In genomic region chr9:76341616-76342015, GRCh38 we compare ENCODE assay signal across 7 cellular contexts.
"Had no signal": no experiment of that assay in that cellular context is flagged by ENCODE, and none has a peak within 500 bp of the region (broad histone marks: within the 10 kb centered on the region; RNA-seq: fewer than 3 reads in every experiment).

No MANE protein-coding gene starts in this region.

- H3K9me3 Mint-ChIP-seq: HFFc6 had no signal

- FAIRE-seq: HepG2 had no signal

- DNase-seq: GM23248, GOT3, H7, HFFc6, KBM-7 had no signal

- H3K36me3 Mint-ChIP-seq: IgD-negative memory B cell had no signal

- H3K27ac Mint-ChIP-seq: HFFc6, IgD-negative memory B cell had no signal

- H3K4me3 Mint-ChIP-seq: HFFc6, IgD-negative memory B cell had no signal
